Comparison of ENCODE assay signal across 1 cellular context in the genomic region with DNA sequence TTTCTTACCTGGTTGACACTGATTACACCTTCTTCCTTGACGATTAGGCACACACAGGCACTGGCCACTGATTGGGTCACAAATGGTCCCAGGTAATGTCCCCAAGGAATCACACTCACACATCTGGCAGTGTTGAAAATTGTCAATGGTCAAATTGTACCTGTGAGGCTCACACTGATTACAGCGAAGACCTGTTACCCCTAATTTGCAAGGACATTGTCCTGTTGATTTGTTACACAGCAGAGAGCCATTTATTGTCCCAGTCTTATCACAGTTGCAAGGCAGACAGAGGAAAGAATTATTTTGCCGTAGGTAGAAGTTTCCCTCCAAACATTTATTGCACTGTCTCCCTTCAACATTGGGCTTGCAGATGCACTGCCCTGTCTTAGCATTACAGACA.
TF ChIP-seq lines count a peak whose summit lies in the region.

No MANE protein-coding gene starts in this region.

TF ChIP-seq in WTC11, 78 proteins besides CTCF, POLR2A, EP300 and RAD21 (continued from another document):
- TF ChIP-seq PRDM15 (CRISPR knock-in tag; IDR thresholded peaks at IDR 0.05) (no peak), TEAD1 (CRISPR knock-in tag; IDR thresholded peaks at IDR 0.05) (no peak), NR1H2 (CRISPR knock-in tag; IDR thresholded peaks at IDR 0.05) (no peak), TEAD4 (CRISPR knock-in tag; IDR thresholded peaks at IDR 0.05) (no peak), NFE2L1 (CRISPR knock-in tag; IDR thresholded peaks at IDR 0.05) (no peak), NFATC4 (CRISPR knock-in tag; IDR thresholded peaks at IDR 0.05) (no peak), HMGA2 (CRISPR knock-in tag; IDR thresholded peaks at IDR 0.05) (no peak), AFF4 (CRISPR knock-in tag; IDR thresholded peaks at IDR 0.05; ENCODE audit: borderline replicate concordance) (no peak), EMX1 (CRISPR knock-in tag; IDR thresholded peaks at IDR 0.05) (no peak)
- TF ChIP-seq, protein P1, sequence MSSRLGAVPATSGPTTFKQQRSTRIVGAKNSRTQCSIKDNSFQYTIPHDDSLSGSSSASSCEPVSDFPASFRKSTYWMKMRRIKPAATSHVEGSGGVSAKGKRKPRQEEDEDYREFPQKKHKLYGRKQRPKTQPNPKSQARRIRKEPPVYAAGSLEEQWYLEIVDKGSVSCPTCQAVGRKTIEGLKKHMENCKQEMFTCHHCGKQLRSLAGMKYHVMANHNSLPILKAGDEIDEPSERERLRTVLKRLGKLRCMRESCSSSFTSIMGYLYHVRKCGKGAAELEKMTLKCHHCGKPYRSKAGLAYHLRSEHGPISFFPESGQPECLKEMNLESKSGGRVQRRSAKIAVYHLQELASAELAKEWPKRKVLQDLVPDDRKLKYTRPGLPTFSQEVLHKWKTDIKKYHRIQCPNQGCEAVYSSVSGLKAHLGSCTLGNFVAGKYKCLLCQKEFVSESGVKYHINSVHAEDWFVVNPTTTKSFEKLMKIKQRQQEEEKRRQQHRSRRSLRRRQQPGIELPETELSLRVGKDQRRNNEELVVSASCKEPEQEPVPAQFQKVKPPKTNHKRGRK (CRISPR knock-in tag; IDR thresholded peaks at IDR 0.05; ENCODE audit: borderline replicate concordance): no peak
